ENCODE assay signal across 8 cellular contexts in genomic region chr14:93045211-93045674, GRCh38.
DNase-seq lines count a peak whose midpoint lies in the region; ATAC-seq and TF ChIP-seq lines count a peak whose summit lies in the region.
"Had no signal": no experiment of that assay in that cellular context is flagged by ENCODE, and none has a peak within 500 bp of the region (broad histone marks: within the 10 kb centered on the region; RNA-seq: fewer than 3 reads in every experiment).

No MANE protein-coding gene starts in this region.

- no TSS peak for BruUV-seq in HCT116 (replicated peaks; lab: Mats Ljungman, UMichigan)
- BruUV-seq in PC-9 (replicated peaks; lab: Mats Ljungman, UMichigan) = no TSS peak

- DNase-seq in HCT116 (ENCODE audit: low read depth, low spot score) (no peak), PC-9 (peak; percentile 74 to 86), right atrium auricular region (ENCODE audit: low spot score) (no peak), 8988T (no peak), DMS 273 (lab: John Stamatoyannopoulos, UW; ENCODE audit: unreplicated experiment) (no peak), putamen (ENCODE audit: low spot score) (no peak)
- DNase-seq: ovary had no signal

- CTCF ChIA-PET in HCT116 (lab: Charles Lee) (no interaction called here), PC-9 (lab: Charles Lee) (no interaction called here)

- intact Hi-C loops in HCT116 (cut with micrococcal nuclease) (no loop called here), PC-9 (cut with micrococcal nuclease; ENCODE audit: unreplicated experiment) (loop anchor here (1.0 to 2.0 kb wide), 2 partner anchors 9 to 70 kb away; no protein-coding TSS in a partner anchor)

- H3K36me3 Mint-ChIP-seq in stimulated activated memory B cell treated with anti-CD40 and anti-IgM and Interleukin-4, amounts not matched to agents 10 μg/mL and 1 μg/mL and 100 μg/mL, for 72 hours = peaks cover 32% of the 10 kb centered on the region

- H3K4me3 ChIP-seq in HCT116 (replicated peaks in 1 of 2; ENCODE audit: low read depth in 1 of 2, low read length in 2 of 2) (no peak overlapping the region), PC-9 (peak overlapping the region; percentile 37; the same call in 1 of the 2 replicates), right atrium auricular region (no peak overlapping the region)
- H3K4me3 ChIP-seq: ovary had no signal

- H3K4me1 ChIP-seq in HCT116 (ENCODE audit: control insufficient read depth in 1 of 2, insufficient read depth in 2 of 2, low read length in 2 of 2) (peaks cover 70 to 90% of the 10 kb centered on the region in 2 experiments), PC-9 (replicated peaks; ENCODE audit: insufficient read depth) (peaks cover 96% of the 10 kb centered on the region), right atrium auricular region (peaks cover 0 to 92% of the 10 kb centered on the region in 2 donors)

- H3K36me3 ChIP-seq in HCT116 (ENCODE audit: control insufficient read depth in 1 of 2, insufficient read depth in 2 of 2, low read length in 2 of 2) = no peaks in the 10 kb centered on the region
- no peaks in the 10 kb centered on the region; the same call in 1 of the 2 replicates for H3K36me3 ChIP-seq in PC-9 (ENCODE audit: low read depth)
- no peaks in the 10 kb centered on the region for H3K36me3 ChIP-seq in right atrium auricular region
- H3K36me3 ChIP-seq: ovary had no signal

- H3K27me3 Mint-ChIP-seq in stimulated activated memory B cell treated with anti-CD40 and anti-IgM and Interleukin-4, amounts not matched to agents 10 μg/mL and 1 μg/mL and 100 μg/mL, for 72 hours = no peaks in the 10 kb centered on the region

- no peak for TF ChIP-seq RAD21 in HCT116 (IDR thresholded peaks at IDR 0.05; ENCODE audit: low read depth)

- no peaks in the 10 kb centered on the region for H3K9me2 ChIP-seq in HCT116 (ENCODE audit: insufficient read depth)
- no peaks in the 10 kb centered on the region for H3K9me2 ChIP-seq in PC-9 (ENCODE audit: insufficient read depth)

- H3F3A ChIP-seq in PC-9 (ENCODE audit: insufficient read depth, low read depth) = peaks cover 64% of the 10 kb centered on the region

- H3K27ac ChIP-seq in HCT116 (ENCODE audit: low read depth, low read length) (peak overlapping the region; percentile 86), PC-9 (peak overlapping the region; percentile 99), right atrium auricular region (peak overlapping the region; percentile 77 to 94)
- H3K27ac ChIP-seq: ovary had no signal

- POLR2A ChIA-PET in HCT116 (lab: Charles Lee) = no interaction called here
- POLR2A ChIA-PET in PC-9 (lab: Charles Lee; ENCODE audit: unreplicated experiment) = no interaction called here

- TF ChIP-seq CTCF in HCT116 (IDR thresholded peaks at IDR 0.05 in 2 of 3, conservative IDR thresholded peaks at IDR 0.05 in 1 of 3; ENCODE audit: borderline replicate concordance in 1 of 3, insufficient read depth in 1 of 3, low read depth in 2 of 3, low read length in 2 of 3) = no peak
- no peak for TF ChIP-seq CTCF in PC-9 (conservative IDR thresholded peaks at IDR 0.05)
- TF ChIP-seq CTCF in right atrium auricular region (IDR thresholded peaks at IDR 0.05) = no peak

- H3K27ac Mint-ChIP-seq in stimulated activated memory B cell treated with anti-CD40 and anti-IgM and Interleukin-4, amounts not matched to agents 10 μg/mL and 1 μg/mL and 100 μg/mL, for 72 hours = peak overlapping the region; percentile 90

- H3K4me1 Mint-ChIP-seq in stimulated activated memory B cell treated with anti-CD40 and anti-IgM and Interleukin-4, amounts not matched to agents 10 μg/mL and 1 μg/mL and 100 μg/mL, for 72 hours = peaks cover 83% of the 10 kb centered on the region

- no peaks in the 10 kb centered on the region for H3K27me3 ChIP-seq in HCT116 (ENCODE audit: insufficient read depth, low read length)
- H3K27me3 ChIP-seq in PC-9 (ENCODE audit: insufficient read depth, low read depth) = no peaks in the 10 kb centered on the region
- no peaks in the 10 kb centered on the region for H3K27me3 ChIP-seq in right atrium auricular region
- H3K27me3 ChIP-seq: ovary had no signal

- no peaks in the 10 kb centered on the region for H3K9me3 Mint-ChIP-seq in stimulated activated memory B cell treated with anti-CD40 and anti-IgM and Interleukin-4, amounts not matched to agents 10 μg/mL and 1 μg/mL and 100 μg/mL, for 72 hours

- H3K4me3 Mint-ChIP-seq in stimulated activated memory B cell treated with anti-CD40 and anti-IgM and Interleukin-4, amounts not matched to agents 10 μg/mL and 1 μg/mL and 100 μg/mL, for 72 hours = peak overlapping the region; percentile 9

- no peak for ATAC-seq in HCT116
- ATAC-seq in stimulated activated memory B cell treated with anti-CD40 and anti-IgM and Interleukin-4, amounts not matched to agents 10 μg/mL and 1 μg/mL and 100 μg/mL, for 72 hours = no peak

- H3K4me2 ChIP-seq in HCT116 (ENCODE audit: low read length) (peak overlapping the region; percentile 76), PC-9 (peak overlapping the region; percentile 83)

- no peak for TF ChIP-seq POLR2A in HCT116 (IDR thresholded peaks at IDR 0.05; ENCODE audit: borderline replicate concordance, extremely low read depth, insufficient read depth, insufficient read length)

- H3K79me2 ChIP-seq in HCT116 (ENCODE audit: insufficient read depth, low read length) (peaks cover 33% of the 10 kb centered on the region; the same call in 1 of the 2 replicates), PC-9 (ENCODE audit: low read depth) (peaks cover 66% of the 10 kb centered on the region)

- RAD21 ChIA-PET in HCT116 (lab: Charles Lee; ENCODE audit: low non-redundant PET in 1 of 2, low total read pairs in 2 of 2, uncharacterized antibody in 2 of 2, unreplicated experiment in 2 of 2) = no interaction called here

- no peaks in the 10 kb centered on the region for H4K20me1 ChIP-seq in HCT116 (ENCODE audit: insufficient read depth)
- no peaks in the 10 kb centered on the region for H4K20me1 ChIP-seq in PC-9 (ENCODE audit: insufficient read depth)

- H3K9me3 ChIP-seq in HCT116 (ENCODE audit: control insufficient read depth in 1 of 2, insufficient read depth in 1 of 2, low read depth in 1 of 2, low read length in 2 of 2) = no peaks in the 10 kb centered on the region
- no peaks in the 10 kb centered on the region for H3K9me3 ChIP-seq in PC-9 (ENCODE audit: insufficient read depth, low read depth)
- H3K9me3 ChIP-seq in right atrium auricular region = no peaks in the 10 kb centered on the region
- H3K9me3 ChIP-seq: ovary had no signal

- no peak overlapping the region for H2AFZ ChIP-seq in HCT116 (ENCODE audit: low read depth, low read length, poor library complexity, severe bottlenecking)
- no peak overlapping the region for H2AFZ ChIP-seq in PC-9

- peak overlapping the region; percentile 57 for H3K9ac ChIP-seq in HCT116 (ENCODE audit: low read length)

TF ChIP-seq in HCT116, 20 proteins besides CTCF, POLR2A, EP300 and RAD21 (continues in another document):
- TF ChIP-seq EGR1 (IDR thresholded peaks at IDR 0.05; ENCODE audit: low read depth) (no peak), SRF (IDR thresholded peaks at IDR 0.05; ENCODE audit: low read depth) (no peak), ZFX (IDR thresholded peaks at IDR 0.05) (no peak), ATF3 (IDR thresholded peaks at IDR 0.05) (no peak), ZNF274 (IDR thresholded peaks at IDR 0.05; ENCODE audit: low read depth, low read length) (no peak), SIN3A (IDR thresholded peaks at IDR 0.05; ENCODE audit: low read depth) (no peak), REST (IDR thresholded peaks at IDR 0.05; ENCODE audit: low read depth) (no peak), SP1 (IDR thresholded peaks at IDR 0.05; ENCODE audit: low read depth) (no peak), CEBPB (IDR thresholded peaks at IDR 0.05; ENCODE audit: low read depth) (no peak), YY1 (IDR thresholded peaks at IDR 0.05; ENCODE audit: extremely low read depth, insufficient replicate concordance, low read depth, low read length) (no peak), MAX (IDR thresholded peaks at IDR 0.05) (no peak)

Comparison
In these comparisons a context has a peak if more than half of its experiments do, and no peak if none do; other contexts are left out.
1. DNase-seq: peak in PC-9 (2 of 2); none in HCT116 (single experiment), right atrium auricular region (single experiment), 8988T (single experiment), DMS 273 (single experiment) and putamen (single experiment).
2. Peak in every context shown above with its lines, with median percentiles within 50 percentile points of each other: H3K27ac ChIP-seq.